20 cellular contexts compared by ENCODE assay signal in genomic region chr1:30815556-30815955, GRCh38.
"Had no signal": no experiment of that assay in that cellular context is flagged by ENCODE, and none has a peak within 500 bp of the region (broad histone marks: within the 10 kb centered on the region; RNA-seq: fewer than 3 reads in every experiment).

No MANE protein-coding gene starts in this region.

- H3K9me3 Mint-ChIP-seq: activated naive CD4-positive, alpha-beta T cell treated with anti-CD3 and anti-CD28 coated beads, Interleukin-2, amount 50 U/mL, for 24 hours; activated T-helper 2 cell treated with anti-CD3 and anti-CD28 coated beads, Interferon-gamma antibody, Interleukin-2, Interleukin-4, amounts not matched to agents 10 μg/mL and 5 μg/mL and 100 μg/mL, durations not matched to agents 14 hours and 24 hours and 36 hours; central memory CD8-positive, alpha-beta T cell; dendritic cell treated with granulocyte-macrophage colony-stimulating factor and Interleukin-4, amounts not matched to agents 40 ng/mL and 50 ng/mL, for 4 days; effector memory CD8-positive, alpha-beta T cell had no signal

- H3K4me1 ChIP-seq: suprapubic skin had no signal

- H3K4me3 ChIP-seq: adrenal gland, gastrocnemius medialis, heart right ventricle, lung, skin epidermis, suprapubic skin, upper lobe of left lung had no signal

- H3K27me3 ChIP-seq: adrenal gland, gastrocnemius medialis, upper lobe of left lung had no signal

- H3K36me3 ChIP-seq: adrenal gland, gastrocnemius medialis, heart right ventricle, suprapubic skin, upper lobe of left lung had no signal

- H3K4me1 Mint-ChIP-seq: activated naive CD4-positive, alpha-beta T cell treated with anti-CD3 and anti-CD28 coated beads, Interleukin-2, amount 50 U/mL, for 24 hours; central memory CD8-positive, alpha-beta T cell had no signal

- H3K4me3 Mint-ChIP-seq: activated naive CD4-positive, alpha-beta T cell treated with anti-CD3 and anti-CD28 coated beads, Interleukin-2, amount 50 U/mL, for 24 hours; central memory CD8-positive, alpha-beta T cell; dendritic cell treated with granulocyte-macrophage colony-stimulating factor and Interleukin-4, amounts not matched to agents 40 ng/mL and 50 ng/mL, for 4 days; effector memory CD8-positive, alpha-beta T cell had no signal

- FAIRE-seq: islet of Langerhans had no signal

- H3K9me3 ChIP-seq: adrenal gland, gastrocnemius medialis, heart right ventricle, suprapubic skin, upper lobe of left lung had no signal

- H3K27ac ChIP-seq: epithelial cell of prostate, gastrocnemius medialis, skin epidermis, suprapubic skin, upper lobe of left lung had no signal

- DNase-seq: activated CD4-positive, alpha-beta T cell treated with anti-CD3 and anti-CD28 coated beads for 1 hour; activated CD4-positive, alpha-beta T cell treated with anti-CD3 and anti-CD28 coated beads, Interleukin-2, amount 50 U/mL, for 48 hours; activated T-cell treated with anti-CD3 and anti-CD28 coated beads, Interleukin-2, amount 50 U/mL, for 1 hour; effector memory CD8-positive, alpha-beta T cell; gastrocnemius medialis; stimulated activated CD4-positive, alpha-beta T cell treated with anti-CD3 and anti-CD28 coated beads, Interleukin-15, amount 100 ng/mL, for 24 hours; stimulated activated CD4-positive, alpha-beta T cell treated with anti-CD3 and anti-CD28 coated beads, Interleukin-4, amount 100 ng/mL, for 24 hours; stimulated activated naive CD4-positive, alpha-beta T cell; upper lobe of left lung had no signal

- H3K36me3 Mint-ChIP-seq: activated naive CD4-positive, alpha-beta T cell treated with anti-CD3 and anti-CD28 coated beads, Interleukin-2, amount 50 U/mL, for 24 hours had no signal

- H3K27ac Mint-ChIP-seq: activated naive CD4-positive, alpha-beta T cell treated with anti-CD3 and anti-CD28 coated beads, Interleukin-2, amount 50 U/mL, for 24 hours; activated T-helper 2 cell treated with anti-CD3 and anti-CD28 coated beads, Interferon-gamma antibody, Interleukin-2, Interleukin-4, amounts not matched to agents 10 μg/mL and 5 μg/mL and 100 μg/mL, durations not matched to agents 14 hours and 24 hours and 36 hours; dendritic cell treated with granulocyte-macrophage colony-stimulating factor and Interleukin-4, amounts not matched to agents 40 ng/mL and 50 ng/mL, for 4 days; effector memory CD8-positive, alpha-beta T cell had no signal

- ATAC-seq: effector memory CD8-positive, alpha-beta T cell; gastrocnemius medialis had no signal
